10 cellular contexts compared by ENCODE assay signal in the genomic region with DNA sequence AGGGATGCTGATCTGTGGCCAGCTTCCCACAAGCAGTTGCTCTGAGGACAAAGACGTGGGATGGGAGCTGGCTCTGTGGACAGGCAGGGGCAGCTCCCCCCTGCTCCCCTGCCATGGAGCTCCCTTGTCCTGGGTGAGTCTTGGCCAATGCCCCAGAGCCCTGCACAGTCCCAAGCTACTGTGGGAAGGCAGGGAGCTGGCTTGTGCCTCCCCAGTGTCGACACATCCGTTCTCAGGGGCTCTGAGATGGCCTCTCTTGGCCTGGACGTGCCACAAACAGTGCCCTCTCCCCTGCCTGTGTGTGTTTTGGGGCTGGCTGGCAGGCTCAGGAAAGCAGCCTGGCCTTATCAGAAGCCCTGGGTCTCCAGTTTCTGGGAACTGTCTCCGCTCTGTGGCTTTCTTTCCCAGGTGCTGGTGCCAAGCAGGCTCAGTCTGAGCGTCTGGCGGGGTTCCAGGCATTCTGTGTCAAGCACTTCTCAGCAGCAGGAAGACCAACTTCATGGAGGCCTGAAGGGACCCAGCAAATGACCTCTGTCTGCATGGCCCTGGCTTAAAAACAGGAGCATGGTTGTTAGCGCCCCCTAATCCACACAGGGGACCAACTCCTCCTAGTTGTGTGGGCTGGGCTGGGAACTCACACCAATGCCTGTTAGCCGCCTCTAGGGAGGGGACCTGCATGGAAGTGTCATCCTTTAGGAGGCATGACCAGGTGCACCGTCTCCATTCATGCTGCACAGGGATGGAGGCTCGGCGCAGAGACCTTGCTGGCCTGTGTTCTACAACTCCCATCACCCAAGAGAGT.
DNase-seq lines count a peak whose midpoint lies in the region; ATAC-seq and TF ChIP-seq lines count a peak whose summit lies in the region.
"Had no signal": no experiment of that assay in that cellular context is flagged by ENCODE, and none has a peak within 500 bp of the region (broad histone marks: within the 10 kb centered on the region; RNA-seq: fewer than 3 reads in every experiment).

No MANE protein-coding gene starts in this region.

- H3K4me1 Mint-ChIP-seq in WTC11 = peaks cover 25% of the 10 kb centered on the region

- no peak overlapping the region for H4K8ac ChIP-seq in IMR-90 (ENCODE audit: low read depth in 2 of 2, low read length in 2 of 2)

- H3K27me3 ChIP-seq in IMR-90 (ENCODE audit: control insufficient read depth, insufficient read depth, low read length) (peaks cover 21% of the 10 kb centered on the region), hepatocyte (no peaks in the 10 kb centered on the region)
- H3K27me3 ChIP-seq in effector memory CD4-positive, alpha-beta T cell (replicated peaks; ENCODE audit: control insufficient read depth, insufficient read depth, low read length, poor library complexity, severe bottlenecking) = no peaks in the 10 kb centered on the region

- no peak overlapping the region for H3K27ac Mint-ChIP-seq in WTC11
- H3K27ac Mint-ChIP-seq: activated B cell treated with CpG ODN at 0.5 μM for 24 hours had no signal

- H3K4me2 ChIP-seq in IMR-90 (ENCODE audit: low read depth, low read length) = no peak overlapping the region
- no peak overlapping the region for H3K4me2 ChIP-seq in hepatocyte

- H3K79me1 ChIP-seq in IMR-90 (ENCODE audit: low read depth in 1 of 2, low read length in 2 of 2) = no peaks in the 10 kb centered on the region

- ATAC-seq in IMR-90 (ENCODE audit: low read depth) (no peak), WTC11 (peak; percentile 19)

- H4K5ac ChIP-seq in IMR-90 (ENCODE audit: low read depth, low read length) = no peak overlapping the region

- H3K79me2 ChIP-seq in hepatocyte = no peaks in the 10 kb centered on the region

- in situ Hi-C loops in IMR-90 (cut with MboI; ENCODE audit: low sequenced_read_pairs) = no loop called here

- H3K56ac ChIP-seq in IMR-90 (ENCODE audit: extremely low read depth, insufficient read depth, low read length) = no peak overlapping the region

- no peaks in the 10 kb centered on the region for H3K36me3 Mint-ChIP-seq in WTC11

- H3K9me3 ChIP-seq in IMR-90 (ENCODE audit: control insufficient read depth, insufficient read depth, low read length) (no peaks in the 10 kb centered on the region), hepatocyte (ENCODE audit: low read depth) (no peaks in the 10 kb centered on the region)
- no peaks in the 10 kb centered on the region for H3K9me3 ChIP-seq in effector memory CD4-positive, alpha-beta T cell (ENCODE audit: control insufficient read depth, low read length)
- H3K9me3 ChIP-seq: suprapubic skin had no signal

- no TSS peak for BruUV-seq in IMR-90 (replicated peaks; lab: Mats Ljungman, UMichigan)

- no peak overlapping the region for H3K27ac ChIP-seq in IMR-90 (ENCODE audit: insufficient read depth, low read length)
- H3K27ac ChIP-seq in hepatocyte = peak overlapping the region; percentile 50
- no peak overlapping the region for H3K27ac ChIP-seq in effector memory CD4-positive, alpha-beta T cell (ENCODE audit: insufficient read depth, low read length, poor library complexity, severe bottlenecking)
- H3K27ac ChIP-seq: suprapubic skin had no signal

- no peak overlapping the region; the same call in 1 of the 2 replicates for H3K4me3 Mint-ChIP-seq in WTC11
- H3K4me3 Mint-ChIP-seq: activated B cell treated with CpG ODN at 0.5 μM for 24 hours had no signal

- H3K4me3 ChIP-seq in IMR-90 (ENCODE audit: insufficient read depth, low read depth, low read length) (no peak overlapping the region), hepatocyte (no peak overlapping the region)
- H3K4me3 ChIP-seq in effector memory CD4-positive, alpha-beta T cell (ENCODE audit: insufficient read depth, low read depth, low read length, poor library complexity, severe bottlenecking) = no peak overlapping the region
- H3K4me3 ChIP-seq: suprapubic skin had no signal

- H3K23ac ChIP-seq in IMR-90 (ENCODE audit: low read depth, low read length) = no peak overlapping the region

- H3K27me3 Mint-ChIP-seq in WTC11 (ENCODE audit: low read depth) = peaks cover 23% of the 10 kb centered on the region

- no peak overlapping the region for H2BK20ac ChIP-seq in IMR-90 (ENCODE audit: low read depth, low read length)

- no peak for TF ChIP-seq POLR2A in IMR-90 (IDR thresholded peaks at IDR 0.05; ENCODE audit: low read depth, low read length)

- intact Hi-C loops in IMR-90 (cut with micrococcal nuclease) = no loop called here

- H3K4me1 ChIP-seq in IMR-90 (ENCODE audit: control insufficient read depth, insufficient read depth, low read length) = peaks cover 10% of the 10 kb centered on the region; the same call in 1 of the 2 replicates
- H3K4me1 ChIP-seq in hepatocyte (ENCODE audit: insufficient read depth) = peaks cover 13% of the 10 kb centered on the region
- H3K4me1 ChIP-seq in effector memory CD4-positive, alpha-beta T cell (ENCODE audit: control insufficient read depth, insufficient read depth, low read length, poor library complexity, severe bottlenecking) = no peaks in the 10 kb centered on the region

- H3K9me1 ChIP-seq in IMR-90 (ENCODE audit: insufficient read depth, low read length) = no peaks in the 10 kb centered on the region

- no peak for TF ChIP-seq RAD21 in IMR-90 (IDR thresholded peaks at IDR 0.05; ENCODE audit: low read length)

- H3K18ac ChIP-seq in IMR-90 (ENCODE audit: low read depth, low read length) = no peak overlapping the region

- H3K9me3 Mint-ChIP-seq in WTC11 = peaks cover 10% of the 10 kb centered on the region
- H3K9me3 Mint-ChIP-seq: activated B cell treated with CpG ODN at 0.5 μM for 24 hours had no signal

- H3K36me3 ChIP-seq in IMR-90 (ENCODE audit: control insufficient read depth, insufficient read depth, low read length) (no peaks in the 10 kb centered on the region), hepatocyte (replicated peaks; ENCODE audit: insufficient read depth, low read depth) (no peaks in the 10 kb centered on the region)
- H3K36me3 ChIP-seq in effector memory CD4-positive, alpha-beta T cell (ENCODE audit: control insufficient read depth, insufficient read depth, low read length) = no peaks in the 10 kb centered on the region
- H3K36me3 ChIP-seq: suprapubic skin had no signal

- H3K9ac ChIP-seq in IMR-90 (ENCODE audit: low read depth, low read length) = no peak overlapping the region

- H2AK5ac ChIP-seq in IMR-90 (ENCODE audit: low read depth, low read length) = 0 out of 2 replicates have a peak overlapping the region, but pooled peaks have one; percentile 20

- POLR2A ChIA-PET in IMR-90 (lab: Charles Lee; ENCODE audit: unreplicated experiment) (no interaction called here), WTC11 (lab: Charles Lee) (no interaction called here)

- H3K14ac ChIP-seq in IMR-90 (replicated peaks; ENCODE audit: low read depth, low read length) = no peak overlapping the region

- H2BK5ac ChIP-seq in IMR-90 (ENCODE audit: low read depth, low read length, poor library complexity, severe bottlenecking) = no peak overlapping the region

- H4K20me1 ChIP-seq in IMR-90 (ENCODE audit: insufficient read depth, low read length) (0 out of 2 replicates have a peak, but pooled peaks cover 4% of the 10 kb centered on the region), hepatocyte (ENCODE audit: insufficient read depth, poor library complexity, severe bottlenecking) (no peaks in the 10 kb centered on the region)

- H2AFZ ChIP-seq in IMR-90 (replicated peaks; ENCODE audit: low read length, poor library complexity) (no peak overlapping the region), hepatocyte (no peak overlapping the region)

- no peak overlapping the region for H2BK15ac ChIP-seq in IMR-90 (ENCODE audit: low read depth, low read length)

- no peak overlapping the region for H3K4ac ChIP-seq in IMR-90 (ENCODE audit: low read depth, low read length)

- CTCF ChIA-PET in IMR-90 (lab: Yijun Ruan, JAX) (no interaction called here), WTC11 (lab: Charles Lee) (interaction anchor here (1.0 to 2.3 kb wide), 7 partner anchors 11 to 361 kb away, joined by 3 to 12 read pairs (median 5); no protein-coding TSS in a partner anchor)

- H3K9me2 ChIP-seq in hepatocyte (replicated peaks; ENCODE audit: insufficient read depth) = no peaks in the 10 kb centered on the region

- no peak overlapping the region for H2AK9ac ChIP-seq in IMR-90 (replicated peaks; ENCODE audit: low read depth, low read length, poor library complexity)

- no peak for TF ChIP-seq CTCF in IMR-90 (conservative IDR thresholded peaks at IDR 0.05; ENCODE audit: low read depth, low read length)
- no peak for TF ChIP-seq CTCF in WTC11 (IDR thresholded peaks at IDR 0.05)
- no peak for TF ChIP-seq CTCF in hepatocyte (IDR thresholded peaks at IDR 0.05; ENCODE audit: poor library complexity)

- DNase-seq in IMR-90 (peak; percentile 20), WTC11 (ENCODE audit: low spot score) (peak; percentile 25), hepatocyte (ENCODE audit: low spot score) (peak; percentile 70), renal cortical epithelial cell (ENCODE audit: low read depth) (peak; percentile 27), T-helper 1 cell (no peak)
- no peak for DNase-seq in effector memory CD4-positive, alpha-beta T cell
- no peak for DNase-seq in activated CD4-positive, alpha-beta T cell treated with anti-CD3 and anti-CD28 coated beads, Interleukin-2, amount 50 U/mL, for 4 hours
- DNase-seq in activated T-cell treated with anti-CD3 and anti-CD28 coated beads, Interleukin-2, amount 50 U/mL, for 48 hours = no peak
- DNase-seq: activated B cell treated with CpG ODN at 0.5 μM for 24 hours had no signal

- 53% methylated on average over 4 of the region's 12 CpGs; no CpG with 5 or more reads in 1 of the 2 experiments for whole genome bisulfite sequencing in IMR-90 (ENCODE audit: extremely low coverage in 2 of 2, insufficient read length in 1 of 2), 2 experiments
- WGBS in hepatocyte (ENCODE audit: low lambda C conversion rate, missing lambda C conversion rate) = 83% methylated on average over 12 of the region's 12 CpGs

- H4K91ac ChIP-seq in IMR-90 (ENCODE audit: insufficient read depth, low read depth, low read length) = no peak overlapping the region

- dilution Hi-C loops in IMR-90 (cut with HindIII; ENCODE audit: low sequenced_read_pairs, unreplicated experiment) = no loop called here

- H2BK120ac ChIP-seq in IMR-90 (ENCODE audit: low read depth, low read length) = no peak overlapping the region

TF ChIP-seq in IMR-90, 13 proteins besides CTCF, POLR2A, EP300 and RAD21 (continues in another document):
- no peak for TF ChIP-seq RFX5 (IDR thresholded peaks at IDR 0.05; ENCODE audit: low read depth, low read length)
- no peak for TF ChIP-seq MAZ (IDR thresholded peaks at IDR 0.05; ENCODE audit: borderline replicate concordance, low read depth, low read length)

TF ChIP-seq in WTC11, 78 proteins besides CTCF, POLR2A, EP300 and RAD21 (continues in another document):
- TF ChIP-seq FOXJ3 (CRISPR knock-in tag; IDR thresholded peaks at IDR 0.05; ENCODE audit: borderline replicate concordance) = no peak
- TF ChIP-seq ZNF121 (CRISPR knock-in tag; IDR thresholded peaks at IDR 0.05) = 0 out of 2 replicates have a peak, but pooled peaks have one; percentile 23
- no peak for TF ChIP-seq SP1 (CRISPR knock-in tag; conservative IDR thresholded peaks at IDR 0.05)

Comparison
In these comparisons a context has a peak if more than half of its experiments do, and no peak if none do; other contexts are left out.
1. DNase-seq: peak in IMR-90 (single experiment), WTC11 (single experiment), hepatocyte (single experiment) and renal cortical epithelial cell (single experiment); none in effector memory CD4-positive, alpha-beta T cell (0 of 3), activated CD4-positive, alpha-beta T cell treated with anti-CD3 and anti-CD28 coated beads, Interleukin-2, amount 50 U/mL, for 4 hours (0 of 2), T-helper 1 cell (0 of 5) and activated T-cell treated with anti-CD3 and anti-CD28 coated beads, Interleukin-2, amount 50 U/mL, for 48 hours (0 of 2).